In genomic region chr4:170743633-170744032, GRCh38 we compare ENCODE assay signal across 20 cellular contexts.
DNase-seq lines count a peak whose midpoint lies in the region; ATAC-seq and TF ChIP-seq lines count a peak whose summit lies in the region.
"Had no signal": no experiment of that assay in that cellular context is flagged by ENCODE, and none has a peak within 500 bp of the region (broad histone marks: within the 10 kb centered on the region; RNA-seq: fewer than 3 reads in every experiment).

No MANE protein-coding gene starts in this region.

- H3K4me3 Mint-ChIP-seq in GM23338: no peak overlapping the region
- H3K4me3 Mint-ChIP-seq in activated CD4-positive, alpha-beta T cell treated with anti-CD3 and anti-CD28 coated beads for 36 hours: no peak overlapping the region
- H3K4me3 Mint-ChIP-seq: CD8-positive, alpha-beta memory T cell had no signal

- H3K9me3 ChIP-seq in lung (ENCODE audit: control insufficient read depth in 2 of 2, insufficient read depth in 1 of 2, low read length in 1 of 2): no peaks in the 10 kb centered on the region
- H3K9me3 ChIP-seq: MG63 had no signal

- H3K4me2 ChIP-seq in GM23338: no peak overlapping the region

- H3K36me3 ChIP-seq in GM23338 (ENCODE audit: insufficient read depth): no peaks in the 10 kb centered on the region
- no peaks in the 10 kb centered on the region for H3K36me3 ChIP-seq in lung (ENCODE audit: control insufficient read depth in 2 of 2, insufficient read depth in 2 of 2, low read length in 2 of 2)
- H3K36me3 ChIP-seq: MG63 had no signal

- DNase-seq in COLO668 (lab: John Stamatoyannopoulos, UW; ENCODE audit: unreplicated experiment): peak; percentile 7
- no peak for DNase-seq in GM23338 (ENCODE audit: low spot score)
- peak; percentile 14 for DNase-seq in SK-MEL-5 (ENCODE audit: low read depth, low spot score)
- DNase-seq in lung (ENCODE audit: low spot score): no peak
- no peak for DNase-seq in foreskin keratinocyte
- DNase-seq in NCI-H2171 (lab: John Stamatoyannopoulos, UW): no peak
- no peak for DNase-seq in activated CD4-positive, alpha-beta T cell treated with anti-CD3 and anti-CD28 coated beads for 36 hours
- DNase-seq: CD8-positive, alpha-beta memory T cell; DMS79; H7; Kasumi-1; MG63; NCI-H1048; NCI-H1436; NCI-H2029; NCI-H446; NCI-H526; NK-92 treated with Interleukin-12 subunit alpha and Interleukin-12 subunit beta, amount 100 ng/mL, for 24 hours had no signal

- H3K36me3 Mint-ChIP-seq in GM23338 (ENCODE audit: low read depth): no peaks in the 10 kb centered on the region
- H3K36me3 Mint-ChIP-seq in activated CD4-positive, alpha-beta T cell treated with anti-CD3 and anti-CD28 coated beads for 36 hours (ENCODE audit: low read depth): no peaks in the 10 kb centered on the region
- H3K36me3 Mint-ChIP-seq: CD8-positive, alpha-beta memory T cell had no signal

- no peak overlapping the region for H3K27ac ChIP-seq in GM23338 (ENCODE audit: low read depth)
- H3K27ac ChIP-seq in lung (ENCODE audit: low read depth in 1 of 2, low read length in 1 of 2): no peak overlapping the region
- H3K27ac ChIP-seq in foreskin keratinocyte: no peak overlapping the region
- H3K27ac ChIP-seq: C4-2B had no signal

- in situ Hi-C loops in SK-MEL-5 (cut with HindIII; ENCODE audit: low pct_unique_long_range_greater_than_20kb, low sequenced_read_pairs): no loop called here

- no peak for TF ChIP-seq CTCF in GM23338 (conservative IDR thresholded peaks at IDR 0.05; ENCODE audit: low read depth in 2 of 2)
- no peak for TF ChIP-seq CTCF in lung (IDR thresholded peaks at IDR 0.05; ENCODE audit: control extremely low read depth, extremely low read depth)
- no peak for TF ChIP-seq CTCF in foreskin keratinocyte (conservative IDR thresholded peaks at IDR 0.05)

- H3K4me3 ChIP-seq in GM23338: no peak overlapping the region
- H3K4me3 ChIP-seq in lung: no peak overlapping the region
- H3K4me3 ChIP-seq: MG63 had no signal

- no peaks in the 10 kb centered on the region for H4K20me1 ChIP-seq in GM23338 (replicated peaks; ENCODE audit: insufficient read depth)

- 0 out of 2 replicates have a peak, but pooled peaks cover 2% of the 10 kb centered on the region for H3K9me2 ChIP-seq in GM23338 (ENCODE audit: insufficient read depth)

- H3K27ac Mint-ChIP-seq in GM23338: no peak overlapping the region
- H3K27ac Mint-ChIP-seq in activated CD4-positive, alpha-beta T cell treated with anti-CD3 and anti-CD28 coated beads for 36 hours: no peak overlapping the region
- H3K27ac Mint-ChIP-seq: CD8-positive, alpha-beta memory T cell had no signal

- no peaks in the 10 kb centered on the region for H3F3A ChIP-seq in GM23338 (replicated peaks; ENCODE audit: low read depth)

- H3K4me1 Mint-ChIP-seq in GM23338: peaks cover 19% of the 10 kb centered on the region
- no peaks in the 10 kb centered on the region for H3K4me1 Mint-ChIP-seq in activated CD4-positive, alpha-beta T cell treated with anti-CD3 and anti-CD28 coated beads for 36 hours
- H3K4me1 Mint-ChIP-seq: CD8-positive, alpha-beta memory T cell had no signal

- intact Hi-C loops in activated CD4-positive, alpha-beta T cell treated with anti-CD3 and anti-CD28 coated beads for 36 hours (cut with DNase I, micrococcal nuclease): no loop called here

- H3K4me1 ChIP-seq in GM23338 (ENCODE audit: insufficient read depth) (peaks cover 18% of the 10 kb centered on the region), lung (ENCODE audit: control insufficient read depth in 2 of 2, insufficient read depth in 2 of 2, low read length in 2 of 2) (no peaks in the 10 kb centered on the region), foreskin keratinocyte (no peaks in the 10 kb centered on the region)

- H3K27me3 Mint-ChIP-seq in GM23338 (ENCODE audit: insufficient read depth, low read depth, poor library complexity): no peaks in the 10 kb centered on the region
- no peaks in the 10 kb centered on the region for H3K27me3 Mint-ChIP-seq in activated CD4-positive, alpha-beta T cell treated with anti-CD3 and anti-CD28 coated beads for 36 hours
- H3K27me3 Mint-ChIP-seq: CD8-positive, alpha-beta memory T cell had no signal

- CTCF ChIA-PET in activated CD4-positive, alpha-beta T cell treated with anti-CD3 and anti-CD28 coated beads for 36 hours (lab: Charles Lee): no interaction called here

- POLR2A ChIA-PET in activated CD4-positive, alpha-beta T cell treated with anti-CD3 and anti-CD28 coated beads for 36 hours (lab: Charles Lee): no interaction called here

- H3K27me3 ChIP-seq in GM23338 (ENCODE audit: insufficient read depth): no peaks in the 10 kb centered on the region
- no peaks in the 10 kb centered on the region for H3K27me3 ChIP-seq in lung (ENCODE audit: control insufficient read depth, insufficient read depth)
- H3K27me3 ChIP-seq in foreskin keratinocyte: no peaks in the 10 kb centered on the region
- H3K27me3 ChIP-seq: MG63 had no signal

- H2AFZ ChIP-seq in GM23338: peak overlapping the region; percentile 60

- WGBS in lung, 2 donors: 70 to 77% methylated on average over 13 of the region's 13 CpGs

- no peak for ATAC-seq in GM23338
- ATAC-seq in lung (ENCODE audit: insufficient read depth, low FRiP score): peak; percentile 56
- ATAC-seq in foreskin keratinocyte: no peak
- ATAC-seq in esophagus mucosa: no peak
- ATAC-seq in activated CD4-positive, alpha-beta T cell treated with anti-CD3 and anti-CD28 coated beads for 36 hours: no peak

- H3K9me3 Mint-ChIP-seq in GM23338: no peaks in the 10 kb centered on the region
- no peaks in the 10 kb centered on the region for H3K9me3 Mint-ChIP-seq in activated CD4-positive, alpha-beta T cell treated with anti-CD3 and anti-CD28 coated beads for 36 hours (ENCODE audit: low read depth)

- no peaks in the 10 kb centered on the region for H3K79me2 ChIP-seq in GM23338 (replicated peaks; ENCODE audit: insufficient read depth)

TF ChIP-seq in GM23338, 12 proteins besides CTCF, POLR2A, EP300 and RAD21:
- TF ChIP-seq ZNF114 (CRISPR knock-in tag; IDR thresholded peaks at IDR 0.05): no peak

Comparison
In these comparisons a context has a peak if more than half of its experiments do, and no peak if none do; other contexts are left out.
1. DNase-seq: peak in COLO668 (single experiment) and SK-MEL-5 (single experiment); none in GM23338 (single experiment), lung (single experiment), foreskin keratinocyte (0 of 2), NCI-H2171 (single experiment) and activated CD4-positive, alpha-beta T cell treated with anti-CD3 and anti-CD28 coated beads for 36 hours (single experiment).